Comparison of ENCODE assay signal across 19 cellular contexts in the genomic region with DNA sequence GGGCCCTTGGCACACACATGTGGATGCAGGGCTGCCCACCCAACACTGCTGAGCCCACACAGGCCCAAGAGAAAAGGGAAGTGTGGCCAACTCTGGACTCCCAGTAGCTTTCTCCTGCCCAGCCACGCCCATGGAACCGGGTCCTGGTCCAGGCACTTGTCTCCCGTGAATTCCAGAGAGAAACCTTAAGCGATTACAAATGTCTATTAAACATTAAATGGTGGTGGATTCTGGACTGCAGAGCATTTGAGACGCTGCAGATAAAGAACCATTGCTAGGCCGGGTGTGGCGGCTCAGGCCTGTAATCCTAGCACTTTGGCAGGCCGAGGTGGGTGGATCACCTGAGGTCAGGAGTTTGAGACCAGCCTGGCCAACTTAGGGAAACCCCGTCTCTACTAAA.
A peak's percentile ranks its signal among the peaks of the same experiment; 100 is the strongest.
DNase-seq lines count a peak whose midpoint lies in the region; ATAC-seq, FAIRE-seq and TF ChIP-seq lines count a peak whose summit lies in the region.
"Had no signal": no experiment of that assay in that cellular context is flagged by ENCODE, and none has a peak within 500 bp of the region (broad histone marks: within the 10 kb centered on the region; RNA-seq: fewer than 3 reads in every experiment).

No MANE protein-coding gene starts in this region.

- BruUV-seq in HepG2 (replicated peaks; lab: Mats Ljungman, UMichigan) = no TSS peak

- intact Hi-C loops in HepG2 (cut with micrococcal nuclease; ENCODE audit: unreplicated experiment) = no loop called here
- intact Hi-C loops in right lobe of liver (cut with DNase I) = no loop called here
- intact Hi-C loops in left colon (cut with DNase I, micrococcal nuclease) = no loop called here
- intact Hi-C loops in stomach (cut with DNase I; ENCODE audit: low total_unique reads) = no loop called here

- no peak overlapping the region for H3K9ac ChIP-seq in HepG2 (ENCODE audit: insufficient read depth, low read depth, low read length)

- no peak overlapping the region for H2AFZ ChIP-seq in HepG2 (ENCODE audit: low read length)

- H3K36me3 ChIP-seq in HepG2 (replicated peaks in 1 of 2; ENCODE audit: control insufficient read depth in 1 of 2, insufficient read depth in 2 of 2, low read length in 2 of 2) (no peaks in the 10 kb centered on the region), right lobe of liver (no peaks in the 10 kb centered on the region), stomach (no peaks in the 10 kb centered on the region)
- H3K36me3 ChIP-seq: Peyer's patch had no signal

- no peaks in the 10 kb centered on the region for H3K79me2 ChIP-seq in HepG2 (ENCODE audit: insufficient read depth, low read length)

- FAIRE-seq in HepG2 (lab: Jason Lieb, UNC) = no peak
- FAIRE-seq: GM12878 had no signal

- in situ Hi-C loops in HepG2 (cut with HindIII; ENCODE audit: extremely low pct_ligation_motif_present, low pct_unique_long_range_greater_than_20kb) = no loop called here

- ATAC-seq in HepG2 (no peak), right lobe of liver (no peak), left colon (peak; percentile 45)
- ATAC-seq: GM12878 had no signal

- H3K4me3 ChIP-seq in HepG2 (replicated peaks in 1 of 3; ENCODE audit: insufficient read depth in 1 of 3, low read depth in 2 of 3, low read length in 3 of 3) (no peak overlapping the region), right lobe of liver (no peak overlapping the region), stomach (no peak overlapping the region)
- H3K4me3 ChIP-seq: GM12878, Peyer's patch had no signal

- TF ChIP-seq POLR2A in HepG2 (IDR thresholded peaks at IDR 0.05; ENCODE audit: insufficient read depth in 1 of 2, low read depth in 2 of 2, low read length in 2 of 2) (no peak), right lobe of liver (IDR thresholded peaks at IDR 0.05) (no peak), stomach (IDR thresholded peaks at IDR 0.05) (no peak)

- no peak for TF ChIP-seq EP300 in HepG2 (IDR thresholded peaks at IDR 0.05; ENCODE audit: low read depth in 2 of 2, low read length in 2 of 2)
- no peak for TF ChIP-seq EP300 in HepG2 (CRISPR knock-in tag; IDR thresholded peaks at IDR 0.05; ENCODE audit: borderline replicate concordance)
- no peak for TF ChIP-seq EP300 in stomach (IDR thresholded peaks at IDR 0.05)

- no peak overlapping the region for H3K4me2 ChIP-seq in HepG2 (ENCODE audit: low read depth, low read length)

- H3K9me3 ChIP-seq in HepG2 (ENCODE audit: low read length) = no peaks in the 10 kb centered on the region
- no peaks in the 10 kb centered on the region for H3K9me3 ChIP-seq in right lobe of liver
- H3K9me3 ChIP-seq in stomach = no peaks in the 10 kb centered on the region
- H3K9me3 ChIP-seq: Peyer's patch had no signal

- CTCF ChIA-PET in HepG2 (lab: Yijun Ruan, JAX; ENCODE audit: low intra/inter-chr PET ratio, low total read pairs) = no interaction called here

- no peak for DNase-seq in HepG2 (ENCODE audit: low spot score)
- DNase-seq in right lobe of liver = no peak
- DNase-seq in left colon = no peak
- no peak for DNase-seq in stomach
- no peak for DNase-seq in HK-2 (ENCODE audit: unreplicated experiment)
- DNase-seq in NOMO-1 treated with dmso at 0.1 percent for 144 hours (lab: John Stamatoyannopoulos, UW; ENCODE audit: unreplicated experiment) = no peak
- no peak for DNase-seq in hepatic stellate cell (ENCODE audit: low spot score)
- DNase-seq: C1 segment of cervical spinal cord, GDM1, GOT3, IMR-90, Kasumi-1, MM.1S, NCI-H1092 treated with DMSO at 0.1 percent for 48 hours, NCI-H2081 treated with DMSO at 0.1 percent for 48 hours, NCI-H510A treated with DMSO at 0.1 percent for 48 hours, Peyer's patch, SHP77 had no signal

- no peaks in the 10 kb centered on the region for H4K20me1 ChIP-seq in HepG2 (ENCODE audit: insufficient read depth, low read length)

- no peak for TF ChIP-seq RAD21 in HepG2 (CRISPR knock-in tag; IDR thresholded peaks at IDR 0.05)

- POLR2A ChIA-PET in HepG2 (lab: Yijun Ruan, JAX) = interaction anchor here (0.7 to 2.8 kb wide), 6 partner anchors 13 to 33 kb away, joined by 3 to 14 read pairs (median 9); no protein-coding TSS in a partner anchor

- H3K4me1 ChIP-seq in HepG2 (ENCODE audit: insufficient read depth, low read length) (peaks cover 91% of the 10 kb centered on the region), right lobe of liver (no peaks in the 10 kb centered on the region), stomach (peaks cover 61 to 84% (median 70%) of the 10 kb centered on the region in 4 donors)

- H3K27me3 ChIP-seq in HepG2 (ENCODE audit: control insufficient read depth in 1 of 2, insufficient read depth in 2 of 2, low read length in 2 of 2) (no peaks in the 10 kb centered on the region), right lobe of liver (no peaks in the 10 kb centered on the region), stomach (peaks cover 0 to 13% (median 0%) of the 10 kb centered on the region in 3 donors)
- H3K27me3 ChIP-seq: Peyer's patch had no signal

- WGBS in HepG2 (ENCODE audit: low lambda C conversion rate) = 76% methylated on average over 9 of the region's 9 CpGs
- WGBS in right lobe of liver (ENCODE audit: insufficient coverage, low coverage, low lambda C conversion rate, missing lambda C conversion rate) = 70% methylated on average over 2 of the region's 9 CpGs
- WGBS in stomach, 5 donors = 38 to 87% (median 50%) methylated on average over 9 of the region's 9 CpGs

- no peak for TF ChIP-seq CTCF in HepG2 (CRISPR knock-in tag; IDR thresholded peaks at IDR 0.05)
- no peak for TF ChIP-seq CTCF in right lobe of liver (IDR thresholded peaks at IDR 0.05)
- TF ChIP-seq CTCF in stomach (IDR thresholded peaks at IDR 0.05) = no peak

- no peak overlapping the region for H3K27ac ChIP-seq in HepG2 (ENCODE audit: extremely low read length, insufficient read depth, low read length)
- H3K27ac ChIP-seq in right lobe of liver = no peak overlapping the region
- H3K27ac ChIP-seq in stomach = peak overlapping the region in 4 of 5 donors; percentile 85 to 94 (median 87)

TF ChIP-seq in HepG2, 621 proteins besides CTCF, POLR2A, EP300 and RAD21 (continues in another document):
- TF ChIP-seq ZNF652 (CRISPR knock-in tag; IDR thresholded peaks at IDR 0.05; ENCODE audit: borderline replicate concordance, low read depth) (no peak), TCF7L2 (IDR thresholded peaks at IDR 0.05; ENCODE audit: low read depth, low read length) (no peak), ZBTB42 (CRISPR knock-in tag; IDR thresholded peaks at IDR 0.05) (no peak), REPIN1 (CRISPR knock-in tag; IDR thresholded peaks at IDR 0.05; ENCODE audit: borderline replicate concordance, low read depth) (no peak), ZFP36 (IDR thresholded peaks at IDR 0.05; ENCODE audit: borderline replicate concordance, low read depth, low read length, partially characterized antibody) (no peak), THAP11 (CRISPR knock-in tag; IDR thresholded peaks at IDR 0.05) (no peak)
- TF ChIP-seq, protein P1, sequence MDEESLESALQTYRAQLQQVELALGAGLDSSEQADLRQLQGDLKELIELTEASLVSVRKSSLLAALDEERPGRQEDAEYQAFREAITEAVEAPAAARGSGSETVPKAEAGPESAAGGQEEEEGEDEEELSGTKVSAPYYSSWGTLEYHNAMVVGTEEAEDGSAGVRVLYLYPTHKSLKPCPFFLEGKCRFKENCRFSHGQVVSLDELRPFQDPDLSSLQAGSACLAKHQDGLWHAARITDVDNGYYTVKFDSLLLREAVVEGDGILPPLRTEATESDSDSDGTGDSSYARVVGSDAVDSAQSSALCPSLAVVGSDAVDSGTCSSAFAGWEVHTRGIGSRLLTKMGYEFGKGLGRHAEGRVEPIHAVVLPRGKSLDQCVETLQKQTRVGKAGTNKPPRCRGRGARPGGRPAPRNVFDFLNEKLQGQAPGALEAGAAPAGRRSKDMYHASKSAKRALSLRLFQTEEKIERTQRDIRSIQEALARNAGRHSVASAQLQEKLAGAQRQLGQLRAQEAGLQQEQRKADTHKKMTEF (CRISPR knock-in tag; IDR thresholded peaks at IDR 0.05) = no peak
- TF ChIP-seq, protein P2, sequence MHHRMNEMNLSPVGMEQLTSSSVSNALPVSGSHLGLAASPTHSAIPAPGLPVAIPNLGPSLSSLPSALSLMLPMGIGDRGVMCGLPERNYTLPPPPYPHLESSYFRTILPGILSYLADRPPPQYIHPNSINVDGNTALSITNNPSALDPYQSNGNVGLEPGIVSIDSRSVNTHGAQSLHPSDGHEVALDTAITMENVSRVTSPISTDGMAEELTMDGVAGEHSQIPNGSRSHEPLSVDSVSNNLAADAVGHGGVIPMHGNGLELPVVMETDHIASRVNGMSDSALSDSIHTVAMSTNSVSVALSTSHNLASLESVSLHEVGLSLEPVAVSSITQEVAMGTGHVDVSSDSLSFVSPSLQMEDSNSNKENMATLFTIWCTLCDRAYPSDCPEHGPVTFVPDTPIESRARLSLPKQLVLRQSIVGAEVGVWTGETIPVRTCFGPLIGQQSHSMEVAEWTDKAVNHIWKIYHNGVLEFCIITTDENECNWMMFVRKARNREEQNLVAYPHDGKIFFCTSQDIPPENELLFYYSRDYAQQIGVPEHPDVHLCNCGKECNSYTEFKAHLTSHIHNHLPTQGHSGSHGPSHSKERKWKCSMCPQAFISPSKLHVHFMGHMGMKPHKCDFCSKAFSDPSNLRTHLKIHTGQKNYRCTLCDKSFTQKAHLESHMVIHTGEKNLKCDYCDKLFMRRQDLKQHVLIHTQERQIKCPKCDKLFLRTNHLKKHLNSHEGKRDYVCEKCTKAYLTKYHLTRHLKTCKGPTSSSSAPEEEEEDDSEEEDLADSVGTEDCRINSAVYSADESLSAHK (CRISPR knock-in tag; IDR thresholded peaks at IDR 0.05; ENCODE audit: borderline replicate concordance) = no peak
- TF ChIP-seq, protein P3, sequence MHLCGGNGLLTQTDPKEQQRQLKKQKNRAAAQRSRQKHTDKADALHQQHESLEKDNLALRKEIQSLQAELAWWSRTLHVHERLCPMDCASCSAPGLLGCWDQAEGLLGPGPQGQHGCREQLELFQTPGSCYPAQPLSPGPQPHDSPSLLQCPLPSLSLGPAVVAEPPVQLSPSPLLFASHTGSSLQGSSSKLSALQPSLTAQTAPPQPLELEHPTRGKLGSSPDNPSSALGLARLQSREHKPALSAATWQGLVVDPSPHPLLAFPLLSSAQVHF (CRISPR knock-in tag; IDR thresholded peaks at IDR 0.05) = no peak
- TF ChIP-seq, protein P4, sequence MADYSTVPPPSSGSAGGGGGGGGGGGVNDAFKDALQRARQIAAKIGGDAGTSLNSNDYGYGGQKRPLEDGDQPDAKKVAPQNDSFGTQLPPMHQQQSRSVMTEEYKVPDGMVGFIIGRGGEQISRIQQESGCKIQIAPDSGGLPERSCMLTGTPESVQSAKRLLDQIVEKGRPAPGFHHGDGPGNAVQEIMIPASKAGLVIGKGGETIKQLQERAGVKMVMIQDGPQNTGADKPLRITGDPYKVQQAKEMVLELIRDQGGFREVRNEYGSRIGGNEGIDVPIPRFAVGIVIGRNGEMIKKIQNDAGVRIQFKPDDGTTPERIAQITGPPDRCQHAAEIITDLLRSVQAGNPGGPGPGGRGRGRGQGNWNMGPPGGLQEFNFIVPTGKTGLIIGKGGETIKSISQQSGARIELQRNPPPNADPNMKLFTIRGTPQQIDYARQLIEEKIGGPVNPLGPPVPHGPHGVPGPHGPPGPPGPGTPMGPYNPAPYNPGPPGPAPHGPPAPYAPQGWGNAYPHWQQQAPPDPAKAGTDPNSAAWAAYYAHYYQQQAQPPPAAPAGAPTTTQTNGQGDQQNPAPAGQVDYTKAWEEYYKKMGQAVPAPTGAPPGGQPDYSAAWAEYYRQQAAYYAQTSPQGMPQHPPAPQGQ (CRISPR knock-in tag; IDR thresholded peaks at IDR 0.05; ENCODE audit: borderline replicate concordance) = no peak

Comparison
In these comparisons a context has a peak if more than half of its experiments do, and no peak if none do; other contexts are left out.
1. H3K27ac ChIP-seq: peak in stomach (4 of 5); none in HepG2 (single experiment) and right lobe of liver (0 of 3).